ENCODE assay signal across 13 cellular contexts in genomic region chr2:71499691-71500090, GRCh38. TPM values are rescaled to one million over a fixed set of nuclear protein-coding genes. Genes with fewer than 3 reads are reported as not detected.
DNase-seq lines count a peak whose midpoint lies in the region; ATAC-seq and TF ChIP-seq lines count a peak whose summit lies in the region.
"Had no signal": no experiment of that assay in that cellular context is flagged by ENCODE, and none has a peak within 500 bp of the region (broad histone marks: within the 10 kb centered on the region; RNA-seq: fewer than 3 reads in every experiment).

No MANE protein-coding gene starts in this region.

- WGBS in mammary epithelial cell (ENCODE audit: low coverage, missing lambda C conversion rate), result 44% methylated on average over 5 of the region's 5 CpGs

- H4K20me1 ChIP-seq in BLaER1 treated with 17β-estradiol and CSF1 and Interleukin-3, amounts not matched to agents 10 nM and 100 nM, result peaks cover 0 to 32% (median 0%) of the 10 kb centered on the region in 11 experiments; a peak in 5 of 22 replicates
- H4K20me1 ChIP-seq in mammary epithelial cell (ENCODE audit: insufficient read depth, low read length), result no peaks in the 10 kb centered on the region

- dilution Hi-C loops in mammary epithelial cell (cut with HindIII; ENCODE audit: low sequenced_read_pairs), result no loop called here

- POLR2A ChIA-PET in activated CD4-positive, alpha-beta T cell treated with anti-CD3 and anti-CD28 coated beads for 36 hours (lab: Charles Lee), result no interaction called here

- H3K4me3 ChIP-seq in BLaER1 treated with 17β-estradiol and CSF1 and Interleukin-3, amounts not matched to agents 10 nM and 100 nM, result no peak overlapping the region
- H3K4me3 ChIP-seq in mammary epithelial cell (replicated peaks in 1 of 3; ENCODE audit: insufficient read depth in 1 of 3, low read depth in 2 of 3, low read length in 3 of 3), result no peak overlapping the region
- no peak overlapping the region for H3K4me3 ChIP-seq in left lung
- H3K4me3 ChIP-seq in gastrocnemius medialis, result no peak overlapping the region

- peak overlapping the region; percentile 69 to 91 (median 81) for H3K4me2 ChIP-seq in BLaER1 treated with 17β-estradiol and CSF1 and Interleukin-3, amounts not matched to agents 10 nM and 100 nM
- H3K4me2 ChIP-seq in mammary epithelial cell (ENCODE audit: insufficient read depth, low read depth, low read length), result no peak overlapping the region

- no peak for ATAC-seq in left lung
- no peak for ATAC-seq in gastrocnemius medialis
- no peak for ATAC-seq in activated CD4-positive, alpha-beta T cell treated with anti-CD3 and anti-CD28 coated beads for 36 hours
- no peak for ATAC-seq in HG03175 (IDR thresholded peaks at IDR 0.05; ENCODE audit: unreplicated experiment)
- ATAC-seq in HG03196 (IDR thresholded peaks at IDR 0.05; ENCODE audit: unreplicated experiment), result no peak
- ATAC-seq: stimulated activated naive B cell treated with anti-CD40 and anti-IgM and Interleukin-4, amounts not matched to agents 10 μg/mL and 1 μg/mL and 100 μg/mL, for 72 hours had no signal

- H3K27me3 ChIP-seq in BLaER1 treated with 17β-estradiol and CSF1 and Interleukin-3, amounts not matched to agents 10 nM and 100 nM, result no peaks in the 10 kb centered on the region
- H3K27me3 ChIP-seq in mammary epithelial cell (ENCODE audit: insufficient read depth, low read length), result no peaks in the 10 kb centered on the region
- H3K27me3 ChIP-seq in left lung, result no peaks in the 10 kb centered on the region
- H3K27me3 ChIP-seq in gastrocnemius medialis, result no peaks in the 10 kb centered on the region

- BruUV-seq in mammary epithelial cell (replicated peaks; lab: Mats Ljungman, UMichigan), result no TSS peak

- H3K9me3 Mint-ChIP-seq in activated CD4-positive, alpha-beta T cell treated with anti-CD3 and anti-CD28 coated beads for 36 hours (ENCODE audit: low read depth), result no peaks in the 10 kb centered on the region
- H3K9me3 Mint-ChIP-seq: WTC11 had no signal

- no peaks in the 10 kb centered on the region for H3K79me2 ChIP-seq in mammary epithelial cell (ENCODE audit: insufficient read depth, low read length)

- H3K36me3 ChIP-seq in BLaER1 treated with 17β-estradiol and CSF1 and Interleukin-3, amounts not matched to agents 10 nM and 100 nM, result peaks cover 0 to 47% (median 2%) of the 10 kb centered on the region in 11 experiments; a peak in 8 of 22 replicates
- no peaks in the 10 kb centered on the region for H3K36me3 ChIP-seq in mammary epithelial cell (ENCODE audit: insufficient read depth, low read length)
- peaks cover 0 to 19% of the 10 kb centered on the region in 2 donors for H3K36me3 ChIP-seq in left lung
- no peaks in the 10 kb centered on the region for H3K36me3 ChIP-seq in gastrocnemius medialis

- no peaks in the 10 kb centered on the region for H3K4me1 Mint-ChIP-seq in activated CD4-positive, alpha-beta T cell treated with anti-CD3 and anti-CD28 coated beads for 36 hours
- H3K4me1 Mint-ChIP-seq: stimulated activated naive B cell treated with anti-CD40 and anti-IgM and Interleukin-4, amounts not matched to agents 10 μg/mL and 1 μg/mL and 100 μg/mL, for 72 hours had no signal

- no peak overlapping the region for H3K27ac Mint-ChIP-seq in activated CD4-positive, alpha-beta T cell treated with anti-CD3 and anti-CD28 coated beads for 36 hours
- H3K27ac Mint-ChIP-seq: stimulated activated naive B cell treated with anti-CD40 and anti-IgM and Interleukin-4, amounts not matched to agents 10 μg/mL and 1 μg/mL and 100 μg/mL, for 72 hours; WTC11 had no signal

- no peaks in the 10 kb centered on the region for H3K27me3 Mint-ChIP-seq in activated CD4-positive, alpha-beta T cell treated with anti-CD3 and anti-CD28 coated beads for 36 hours

- peak overlapping the region in 8 of 11 experiments; percentile 35 to 69 (median 48); a peak in 8 of 22 replicates for H3K27ac ChIP-seq in BLaER1 treated with 17β-estradiol and CSF1 and Interleukin-3, amounts not matched to agents 10 nM and 100 nM
- H3K27ac ChIP-seq in mammary epithelial cell (ENCODE audit: insufficient read depth, low read depth, low read length), result peak overlapping the region; percentile 85
- peak overlapping the region; percentile 11 to 80 for H3K27ac ChIP-seq in left lung
- H3K27ac ChIP-seq in gastrocnemius medialis, result peak overlapping the region; percentile 60 to 80 (median 71)

- no peak overlapping the region for H3K4me3 Mint-ChIP-seq in activated CD4-positive, alpha-beta T cell treated with anti-CD3 and anti-CD28 coated beads for 36 hours
- H3K4me3 Mint-ChIP-seq: stimulated activated naive B cell treated with anti-CD40 and anti-IgM and Interleukin-4, amounts not matched to agents 10 μg/mL and 1 μg/mL and 100 μg/mL, for 72 hours; WTC11 had no signal

- intact Hi-C loops in mammary epithelial cell (cut with micrococcal nuclease) (loop anchor here (2.0 kb wide), 1 partner anchor 33 kb away; no protein-coding TSS in a partner anchor), left lung (cut with DNase I) (no loop called here), gastrocnemius medialis (cut with DNase I; ENCODE audit: low total_unique reads) (no loop called here)
- intact Hi-C loops in activated CD4-positive, alpha-beta T cell treated with anti-CD3 and anti-CD28 coated beads for 36 hours (cut with DNase I, micrococcal nuclease), result no loop called here

- H3K9ac ChIP-seq in BLaER1 treated with 17β-estradiol and CSF1 and Interleukin-3, amounts not matched to agents 10 nM and 100 nM, result no peak overlapping the region
- no peak overlapping the region for H3K9ac ChIP-seq in mammary epithelial cell (ENCODE audit: insufficient read depth, low read length)

- in situ Hi-C loops in mammary epithelial cell (cut with MboI; ENCODE audit: low sequenced_read_pairs in 2 of 2), result no loop called here
- in situ Hi-C loops in gastrocnemius medialis (cut with MboI; ENCODE audit: low sequenced_read_pairs in 4 of 4), result loop anchor here in 2 of 4 donors (25.0 kb wide), 2 partner anchors 287 to 1238 kb away; no protein-coding TSS in a partner anchor

- H3K36me3 Mint-ChIP-seq in activated CD4-positive, alpha-beta T cell treated with anti-CD3 and anti-CD28 coated beads for 36 hours (ENCODE audit: low read depth), result no peaks in the 10 kb centered on the region
- H3K36me3 Mint-ChIP-seq: stimulated activated naive B cell treated with anti-CD40 and anti-IgM and Interleukin-4, amounts not matched to agents 10 μg/mL and 1 μg/mL and 100 μg/mL, for 72 hours; WTC11 had no signal

- no peak for DNase-seq in mammary epithelial cell
- DNase-seq in left lung, result no peak
- DNase-seq in gastrocnemius medialis, result no peak
- no peak for DNase-seq in activated CD4-positive, alpha-beta T cell treated with anti-CD3 and anti-CD28 coated beads for 36 hours
- no peak for DNase-seq in stimulated activated CD4-positive, alpha-beta T cell treated with anti-CD3 and anti-CD28 coated beads, Interleukin-4, amount 100 ng/mL, for 4 hours
- DNase-seq: NCI-H146; SHP77 treated with DMSO at 0.1 percent for 48 hours; stimulated activated naive B cell treated with anti-CD40 and anti-IgM and Interleukin-4, amounts not matched to agents 10 μg/mL and 1 μg/mL and 100 μg/mL, for 72 hours; T-helper 2 cell had no signal

- CTCF ChIA-PET in mammary epithelial cell (lab: Charles Lee; ENCODE audit: low non-redundant PET), result no interaction called here
- CTCF ChIA-PET in activated CD4-positive, alpha-beta T cell treated with anti-CD3 and anti-CD28 coated beads for 36 hours (lab: Charles Lee), result interaction anchor here (0.9 kb wide), 1 partner anchor 200 kb away, joined by 3 read pairs; no protein-coding TSS in a partner anchor

- H3K4me1 ChIP-seq in BLaER1 treated with 17β-estradiol and CSF1 and Interleukin-3, amounts not matched to agents 10 nM and 100 nM, result peaks cover 15 to 27% (median 17%) of the 10 kb centered on the region in 10 experiments
- H3K4me1 ChIP-seq in mammary epithelial cell (ENCODE audit: insufficient read depth, low read length) (peaks cover 37% of the 10 kb centered on the region), left lung (peaks cover 0 to 33% of the 10 kb centered on the region in 2 donors), gastrocnemius medialis (peaks cover 70 to 71% of the 10 kb centered on the region in 2 donors)

- no peak for TF ChIP-seq POLR2A in gastrocnemius medialis (IDR thresholded peaks at IDR 0.05)

- no peak for TF ChIP-seq CTCF in mammary epithelial cell (conservative IDR thresholded peaks at IDR 0.05 in 1 of 2, IDR thresholded peaks at IDR 0.05 in 1 of 2; ENCODE audit: extremely low read depth in 1 of 2, insufficient read depth in 1 of 2, low read depth in 1 of 2, low read length in 2 of 2)
- no peak for TF ChIP-seq CTCF in left lung (IDR thresholded peaks at IDR 0.05)
- TF ChIP-seq CTCF in gastrocnemius medialis (IDR thresholded peaks at IDR 0.05 in 4 of 5, conservative IDR thresholded peaks at IDR 0.05 in 1 of 5), result no peak

- H3K9me3 ChIP-seq in BLaER1 treated with 17β-estradiol and CSF1 and Interleukin-3, amounts not matched to agents 10 nM and 100 nM (replicated peaks in 1 of 11), result no peaks in the 10 kb centered on the region
- H3K9me3 ChIP-seq in mammary epithelial cell (replicated peaks; ENCODE audit: insufficient read depth, low read length) (no peaks in the 10 kb centered on the region), left lung (no peaks in the 10 kb centered on the region), gastrocnemius medialis (no peaks in the 10 kb centered on the region)

- peak overlapping the region; percentile 62 for H2AFZ ChIP-seq in mammary epithelial cell (ENCODE audit: low read depth, low read length)

RNA-seq across cellular contexts. Expression of gene DYSF, which starts 46.3 kb away (rescaled TPM):
- 10 to 100 TPM; 18.3 to 46.5 TPM for total RNA-seq in mammary epithelial cell
- 3.4 TPM for polyA plus RNA-seq in mammary epithelial cell
- 40.9 TPM for polyA minus RNA-seq in mammary epithelial cell
- total RNA-seq in left lung, result 10 to 100 TPM; 24.5 to 71.4 TPM
- 100 to 1,000 TPM in 2 of 4 donors, 10 to 100 TPM in 2; 40.7 to 267 (median 153) TPM for total RNA-seq in gastrocnemius medialis
- total RNA-seq in activated CD4-positive, alpha-beta T cell treated with anti-CD3 and anti-CD28 coated beads for 36 hours, result under 1 TPM in 1 of 2 experiments, not detected in 1; 0.02 TPM

Comparison
In these comparisons a context has a peak if more than half of its experiments do, and no peak if none do; other contexts are left out.
1. RNA of gene DYSF, which starts 46.3 kb away (total RNA-seq): 40.7 to 267 TPM in gastrocnemius medialis, 24.5 to 71.4 TPM in left lung and 18.3 to 46.5 TPM in mammary epithelial cell; 0.02 TPM in activated CD4-positive, alpha-beta T cell treated with anti-CD3 and anti-CD28 coated beads for 36 hours; every median in the first group is over 10 times any median in the second.
2. Peak in every context shown above with its lines, with median percentiles within 50 percentile points of each other: H3K27ac ChIP-seq.